Comparison of ENCODE assay signal across 1 cellular context in genomic region chr6:63580704-63580961, GRCh38.
A peak's percentile ranks its signal among the peaks of the same experiment; 100 is the strongest.
TF ChIP-seq lines count a peak whose summit lies in the region.

No MANE protein-coding gene starts in this region.

TF ChIP-seq in HepG2, 621 proteins besides CTCF, POLR2A, EP300 and RAD21:
- TF ChIP-seq ZMYM2 (CRISPR knock-in tag; IDR thresholded peaks at IDR 0.05): no peak
- peak; percentile 3 for TF ChIP-seq AGO2 (optimal IDR thresholded peaks at IDR 0.05; ENCODE audit: low read depth, low read length)
- no peak for TF ChIP-seq ZNF720 (CRISPR knock-in tag; IDR thresholded peaks at IDR 0.05)
- no peak for TF ChIP-seq GTF3A (CRISPR knock-in tag; conservative IDR thresholded peaks at IDR 0.05)
- peak; percentile 31 for TF ChIP-seq POLR2AphosphoS2 (IDR thresholded peaks at IDR 0.05; ENCODE audit: low read depth, low read length)
- peak; percentile 41 for TF ChIP-seq RBFOX2 (IDR thresholded peaks at IDR 0.05; ENCODE audit: low read depth, low read length)
- no peak for TF ChIP-seq ATF3 (CRISPR knock-in tag; IDR thresholded peaks at IDR 0.05)
- no peak for TF ChIP-seq IKZF1 (IDR thresholded peaks at IDR 0.05)
- peak; percentile 34 for TF ChIP-seq RBM22 (optimal IDR thresholded peaks at IDR 0.05; ENCODE audit: low read length)
- TF ChIP-seq POLR2G (IDR thresholded peaks at IDR 0.05; ENCODE audit: low read depth, low read length): peak; percentile 18; the same call in 1 of the 2 replicates
